ENCODE assay signal across 16 cellular contexts in genomic region chr13:97119899-97120745, GRCh38.
DNase-seq lines count a peak whose midpoint lies in the region; ATAC-seq and TF ChIP-seq lines count a peak whose summit lies in the region.
"Had no signal": no experiment of that assay in that cellular context is flagged by ENCODE, and none has a peak within 500 bp of the region (broad histone marks: within the 10 kb centered on the region; RNA-seq: fewer than 3 reads in every experiment).

No MANE protein-coding gene starts in this region.

- H3K36me3 ChIP-seq in mucosa of descending colon (ENCODE audit: low read depth) = no peaks in the 10 kb centered on the region
- H3K36me3 ChIP-seq: HAP-1, heart right ventricle, WERI-Rb-1 had no signal

- no peaks in the 10 kb centered on the region for H3K9me3 ChIP-seq in mucosa of descending colon
- H3K9me3 ChIP-seq: HAP-1, heart right ventricle had no signal

- intact Hi-C loops in mucosa of descending colon (cut with DNase I, micrococcal nuclease) = no loop called here

- no peaks in the 10 kb centered on the region for H3K4me1 ChIP-seq in mucosa of descending colon (ENCODE audit: low read depth)

- no peaks in the 10 kb centered on the region for H3K27me3 Mint-ChIP-seq in chondrocyte (ENCODE audit: low read depth)

- H3K4me3 Mint-ChIP-seq in chondrocyte (ENCODE audit: unreplicated experiment) = no peak overlapping the region
- H3K4me3 Mint-ChIP-seq: activated naive CD8-positive, alpha-beta T cell treated with anti-CD3 and anti-CD28 coated beads, Interleukin-2, amount 10 ng/mL, durations not matched to agents 7 days and 5 days; CD4-positive, alpha-beta T cell had no signal

- TF ChIP-seq CTCF in chondrocyte (IDR thresholded peaks at IDR 0.05) = no peak
- no peak for TF ChIP-seq CTCF in mucosa of descending colon (IDR thresholded peaks at IDR 0.05)

- no peaks in the 10 kb centered on the region for H3K9me3 Mint-ChIP-seq in chondrocyte (ENCODE audit: low read depth)
- H3K9me3 Mint-ChIP-seq: activated naive CD8-positive, alpha-beta T cell treated with anti-CD3 and anti-CD28 coated beads, Interleukin-2, amount 10 ng/mL, durations not matched to agents 7 days and 5 days; CD4-positive, alpha-beta T cell had no signal

- peaks cover 85% of the 10 kb centered on the region for H3K4me1 Mint-ChIP-seq in chondrocyte (ENCODE audit: low read depth)
- H3K4me1 Mint-ChIP-seq: activated naive CD8-positive, alpha-beta T cell treated with anti-CD3 and anti-CD28 coated beads, Interleukin-2, amount 10 ng/mL, durations not matched to agents 7 days and 5 days had no signal

- H3K27ac Mint-ChIP-seq in chondrocyte (ENCODE audit: unreplicated experiment) = peak overlapping the region; percentile 50
- H3K27ac Mint-ChIP-seq: activated naive CD8-positive, alpha-beta T cell treated with anti-CD3 and anti-CD28 coated beads, Interleukin-2, amount 10 ng/mL, durations not matched to agents 7 days and 5 days; CD4-positive, alpha-beta T cell had no signal

- no peaks in the 10 kb centered on the region for H3K36me3 Mint-ChIP-seq in chondrocyte (ENCODE audit: low read depth)
- H3K36me3 Mint-ChIP-seq: activated naive CD8-positive, alpha-beta T cell treated with anti-CD3 and anti-CD28 coated beads, Interleukin-2, amount 10 ng/mL, durations not matched to agents 7 days and 5 days had no signal

- DNase-seq in Daoy (ENCODE audit: low read depth) = peak; percentile 51
- DNase-seq in HT1080 (ENCODE audit: low read depth) = peak; percentile 68
- DNase-seq in chondrocyte (ENCODE audit: low spot score) = no peak
- peak; percentile 66 for DNase-seq in pons (ENCODE audit: low spot score)
- DNase-seq in NCI-H2107 treated with DMSO at 0.1 percent for 48 hours (lab: John Stamatoyannopoulos, UW; ENCODE audit: unreplicated experiment) = no peak
- no peak for DNase-seq in mucosa of descending colon
- DNase-seq: activated naive CD8-positive, alpha-beta T cell treated with anti-CD3 and anti-CD28 coated beads, Interleukin-2, amount 10 ng/mL, durations not matched to agents 7 days and 5 days; CD4-positive, alpha-beta T cell; heart right ventricle; kidney glomerular epithelial cell; NCI-H1436 treated with DMSO at 0.1 percent for 48 hours; small intestine; stimulated activated naive CD4-positive, alpha-beta T cell treated with Interleukin-2 at 50 U/mL for 16 hours; WERI-Rb-1 had no signal

- H3K4me3 ChIP-seq in mucosa of descending colon = no peak overlapping the region
- H3K4me3 ChIP-seq: HAP-1, heart right ventricle had no signal

- no peak for ATAC-seq in GM19452 (IDR thresholded peaks at IDR 0.05; ENCODE audit: unreplicated experiment)
- no peak for ATAC-seq in mucosa of descending colon
- ATAC-seq: heart right ventricle had no signal

Comparison
In these comparisons a context has a peak if more than half of its experiments do, and no peak if none do; other contexts are left out.
1. DNase-seq: peak in Daoy (single experiment), HT1080 (single experiment) and pons (single experiment); none in chondrocyte (single experiment), NCI-H2107 treated with DMSO at 0.1 percent for 48 hours (single experiment) and mucosa of descending colon (0 of 3).